Comparison of ENCODE assay signal across 1 cellular context in the genomic region with DNA sequence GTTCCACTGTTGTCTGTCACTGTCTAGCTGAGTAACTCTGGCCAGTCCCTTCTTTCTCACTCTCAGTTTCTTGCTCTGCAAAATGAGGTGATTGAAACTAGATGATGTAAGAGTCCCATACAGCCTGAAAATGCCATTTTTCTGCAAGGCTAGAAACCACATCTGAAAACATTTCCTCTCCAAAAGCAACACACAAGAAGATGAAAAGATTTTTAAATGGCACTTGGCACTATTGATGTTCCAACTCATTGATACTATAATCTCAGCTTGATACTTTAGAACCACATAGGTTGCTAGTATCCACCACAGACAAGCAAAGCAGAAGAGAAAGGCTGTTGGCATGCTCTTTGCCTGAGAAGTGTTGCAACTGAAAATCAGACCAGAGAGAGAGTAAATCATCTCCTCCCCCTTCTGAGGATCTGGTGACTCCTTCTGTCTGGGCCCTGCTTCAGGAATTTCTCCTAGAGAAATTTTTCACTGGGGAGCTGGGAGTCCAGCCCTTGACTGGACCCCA.
A peak's percentile ranks its signal among the peaks of the same experiment; 100 is the strongest.
TF ChIP-seq lines count a peak whose summit lies in the region.

No MANE protein-coding gene starts in this region.

TF ChIP-seq in GM12878, 131 proteins besides CTCF, POLR2A, EP300 and RAD21 (continued from another document and continues in another):
- TF ChIP-seq, protein P1, sequence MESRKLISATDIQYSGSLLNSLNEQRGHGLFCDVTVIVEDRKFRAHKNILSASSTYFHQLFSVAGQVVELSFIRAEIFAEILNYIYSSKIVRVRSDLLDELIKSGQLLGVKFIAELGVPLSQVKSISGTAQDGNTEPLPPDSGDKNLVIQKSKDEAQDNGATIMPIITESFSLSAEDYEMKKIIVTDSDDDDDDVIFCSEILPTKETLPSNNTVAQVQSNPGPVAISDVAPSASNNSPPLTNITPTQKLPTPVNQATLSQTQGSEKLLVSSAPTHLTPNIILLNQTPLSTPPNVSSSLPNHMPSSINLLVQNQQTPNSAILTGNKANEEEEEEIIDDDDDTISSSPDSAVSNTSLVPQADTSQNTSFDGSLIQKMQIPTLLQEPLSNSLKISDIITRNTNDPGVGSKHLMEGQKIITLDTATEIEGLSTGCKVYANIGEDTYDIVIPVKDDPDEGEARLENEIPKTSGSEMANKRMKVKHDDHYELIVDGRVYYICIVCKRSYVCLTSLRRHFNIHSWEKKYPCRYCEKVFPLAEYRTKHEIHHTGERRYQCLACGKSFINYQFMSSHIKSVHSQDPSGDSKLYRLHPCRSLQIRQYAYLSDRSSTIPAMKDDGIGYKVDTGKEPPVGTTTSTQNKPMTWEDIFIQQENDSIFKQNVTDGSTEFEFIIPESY (IDR thresholded peaks at IDR 0.05): no peak
- TF ChIP-seq, protein P2, sequence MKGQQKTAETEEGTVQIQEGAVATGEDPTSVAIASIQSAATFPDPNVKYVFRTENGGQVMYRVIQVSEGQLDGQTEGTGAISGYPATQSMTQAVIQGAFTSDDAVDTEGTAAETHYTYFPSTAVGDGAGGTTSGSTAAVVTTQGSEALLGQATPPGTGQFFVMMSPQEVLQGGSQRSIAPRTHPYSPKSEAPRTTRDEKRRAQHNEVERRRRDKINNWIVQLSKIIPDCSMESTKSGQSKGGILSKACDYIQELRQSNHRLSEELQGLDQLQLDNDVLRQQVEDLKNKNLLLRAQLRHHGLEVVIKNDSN (IDR thresholded peaks at IDR 0.05; ENCODE audit: borderline replicate concordance, extremely low read length, insufficient read depth, low read depth, low read length): no peak
- TF ChIP-seq, protein P3, sequence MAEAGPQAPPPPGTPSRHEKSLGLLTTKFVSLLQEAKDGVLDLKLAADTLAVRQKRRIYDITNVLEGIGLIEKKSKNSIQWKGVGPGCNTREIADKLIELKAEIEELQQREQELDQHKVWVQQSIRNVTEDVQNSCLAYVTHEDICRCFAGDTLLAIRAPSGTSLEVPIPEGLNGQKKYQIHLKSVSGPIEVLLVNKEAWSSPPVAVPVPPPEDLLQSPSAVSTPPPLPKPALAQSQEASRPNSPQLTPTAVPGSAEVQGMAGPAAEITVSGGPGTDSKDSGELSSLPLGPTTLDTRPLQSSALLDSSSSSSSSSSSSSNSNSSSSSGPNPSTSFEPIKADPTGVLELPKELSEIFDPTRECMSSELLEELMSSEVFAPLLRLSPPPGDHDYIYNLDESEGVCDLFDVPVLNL (IDR thresholded peaks at IDR 0.05; ENCODE audit: low read depth, low read length): no peak
- TF ChIP-seq TAF1 (IDR thresholded peaks at IDR 0.05; ENCODE audit: borderline replicate concordance, low read depth, low read length) (no peak), SIN3A (IDR thresholded peaks at IDR 0.05; ENCODE audit: low read depth, low read length) (no peak), ZNF384 (IDR thresholded peaks at IDR 0.05; ENCODE audit: borderline replicate concordance, low read depth, low read length) (no peak), ATF7 (IDR thresholded peaks at IDR 0.05; ENCODE audit: low read depth) (peak; percentile 86), WRNIP1 (IDR thresholded peaks at IDR 0.05; ENCODE audit: borderline replicate concordance, low read depth, low read length) (no peak), SUZ12 (IDR thresholded peaks at IDR 0.05; ENCODE audit: unreplicated experiment) (no peak), SIX5 (IDR thresholded peaks at IDR 0.05; ENCODE audit: low read depth, low read length, severe bottlenecking) (no peak), EED (IDR thresholded peaks at IDR 0.05; ENCODE audit: low read depth) (no peak), RAD51 (IDR thresholded peaks at IDR 0.05) (no peak), HDAC2 (IDR thresholded peaks at IDR 0.05) (no peak), TARDBP (IDR thresholded peaks at IDR 0.05; ENCODE audit: borderline replicate concordance) (no peak), POLR2AphosphoS5 (IDR thresholded peaks at IDR 0.05; ENCODE audit: low read length) (no peak), SMAD1 (IDR thresholded peaks at IDR 0.05; ENCODE audit: low read depth, partially characterized antibody) (no peak), BCL11A (IDR thresholded peaks at IDR 0.05; ENCODE audit: low read depth, low read length) (0 out of 2 replicates have a peak, but pooled peaks have one; percentile 13), MEF2A (IDR thresholded peaks at IDR 0.05; ENCODE audit: insufficient read depth, low read depth, low read length) (no peak), NFYA (IDR thresholded peaks at IDR 0.05; ENCODE audit: borderline replicate concordance, low read depth, low read length) (no peak), IKZF2 (IDR thresholded peaks at IDR 0.05) (peak; percentile 70 to 81; a peak in 3 of 4 replicates), MTA2 (IDR thresholded peaks at IDR 0.05; ENCODE audit: low read depth) (peak; percentile 65), CBX3 (IDR thresholded peaks at IDR 0.05; ENCODE audit: borderline replicate concordance, low read depth) (no peak), POU2F2 (IDR thresholded peaks at IDR 0.05; ENCODE audit: borderline replicate concordance, low read depth, low read length) (no peak), FOXM1 (IDR thresholded peaks at IDR 0.05; ENCODE audit: low read depth, low read length) (no peak), RFX5 (IDR thresholded peaks at IDR 0.05; ENCODE audit: low read depth, low read length) (no peak), GABPA (IDR thresholded peaks at IDR 0.05; ENCODE audit: low read depth) (no peak), BMI1 (IDR thresholded peaks at IDR 0.05; ENCODE audit: borderline replicate concordance) (no peak), PAX8 (IDR thresholded peaks at IDR 0.05) (no peak), KAT2A (conservative IDR thresholded peaks at IDR 0.05; ENCODE audit: control insufficient read depth, low read depth, low read length) (no peak), CREM (IDR thresholded peaks at IDR 0.05; ENCODE audit: low read depth) (no peak), SREBF1 (IDR thresholded peaks at IDR 0.05; ENCODE audit: low read length) (no peak), EZH2 (IDR thresholded peaks at IDR 0.05; ENCODE audit: borderline replicate concordance, control insufficient read depth, low read depth, low read length) (no peak), KDM1A (IDR thresholded peaks at IDR 0.05; ENCODE audit: borderline replicate concordance) (no peak), BHLHE40 (IDR thresholded peaks at IDR 0.05; ENCODE audit: borderline replicate concordance in 1 of 2, low read depth in 2 of 2, low read length in 1 of 2) (peak in 1 of 2 experiments; percentile 19; a peak in 1 of 4 replicates), SUPT20H (IDR thresholded peaks at IDR 0.05; ENCODE audit: borderline replicate concordance, control insufficient read depth, low read depth, low read length) (no peak), MTA3 (IDR thresholded peaks at IDR 0.05; ENCODE audit: borderline replicate concordance, low read length) (no peak), IRF4 (IDR thresholded peaks at IDR 0.05; ENCODE audit: low read depth, low read length) (no peak), BACH1 (IDR thresholded peaks at IDR 0.05; ENCODE audit: borderline replicate concordance) (no peak), MYB (IDR thresholded peaks at IDR 0.05; ENCODE audit: borderline replicate concordance, low read depth, low read length) (no peak), ZNF207 (IDR thresholded peaks at IDR 0.05; ENCODE audit: borderline replicate concordance) (no peak), ASH2L (IDR thresholded peaks at IDR 0.05; ENCODE audit: borderline replicate concordance, low read depth) (no peak), RBBP5 (conservative IDR thresholded peaks at IDR 0.05) (no peak), CHD2 (IDR thresholded peaks at IDR 0.05; ENCODE audit: borderline replicate concordance, low read depth, low read length) (no peak), TCF3 (IDR thresholded peaks at IDR 0.05; ENCODE audit: borderline replicate concordance, insufficient read depth, low read depth, low read length) (no peak), ZZZ3 (IDR thresholded peaks at IDR 0.05; ENCODE audit: control insufficient read depth, insufficient read length, low read depth) (no peak)
- TF ChIP-seq, protein P4, sequence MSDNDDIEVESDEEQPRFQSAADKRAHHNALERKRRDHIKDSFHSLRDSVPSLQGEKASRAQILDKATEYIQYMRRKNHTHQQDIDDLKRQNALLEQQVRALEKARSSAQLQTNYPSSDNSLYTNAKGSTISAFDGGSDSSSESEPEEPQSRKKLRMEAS (IDR thresholded peaks at IDR 0.05; ENCODE audit: low read depth, low read length): no peak
- TF ChIP-seq, protein P5, sequence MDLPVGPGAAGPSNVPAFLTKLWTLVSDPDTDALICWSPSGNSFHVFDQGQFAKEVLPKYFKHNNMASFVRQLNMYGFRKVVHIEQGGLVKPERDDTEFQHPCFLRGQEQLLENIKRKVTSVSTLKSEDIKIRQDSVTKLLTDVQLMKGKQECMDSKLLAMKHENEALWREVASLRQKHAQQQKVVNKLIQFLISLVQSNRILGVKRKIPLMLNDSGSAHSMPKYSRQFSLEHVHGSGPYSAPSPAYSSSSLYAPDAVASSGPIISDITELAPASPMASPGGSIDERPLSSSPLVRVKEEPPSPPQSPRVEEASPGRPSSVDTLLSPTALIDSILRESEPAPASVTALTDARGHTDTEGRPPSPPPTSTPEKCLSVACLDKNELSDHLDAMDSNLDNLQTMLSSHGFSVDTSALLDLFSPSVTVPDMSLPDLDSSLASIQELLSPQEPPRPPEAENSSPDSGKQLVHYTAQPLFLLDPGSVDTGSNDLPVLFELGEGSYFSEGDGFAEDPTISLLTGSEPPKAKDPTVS (IDR thresholded peaks at IDR 0.05; ENCODE audit: low read depth, low read length): no peak
- TF ChIP-seq, protein P6, sequence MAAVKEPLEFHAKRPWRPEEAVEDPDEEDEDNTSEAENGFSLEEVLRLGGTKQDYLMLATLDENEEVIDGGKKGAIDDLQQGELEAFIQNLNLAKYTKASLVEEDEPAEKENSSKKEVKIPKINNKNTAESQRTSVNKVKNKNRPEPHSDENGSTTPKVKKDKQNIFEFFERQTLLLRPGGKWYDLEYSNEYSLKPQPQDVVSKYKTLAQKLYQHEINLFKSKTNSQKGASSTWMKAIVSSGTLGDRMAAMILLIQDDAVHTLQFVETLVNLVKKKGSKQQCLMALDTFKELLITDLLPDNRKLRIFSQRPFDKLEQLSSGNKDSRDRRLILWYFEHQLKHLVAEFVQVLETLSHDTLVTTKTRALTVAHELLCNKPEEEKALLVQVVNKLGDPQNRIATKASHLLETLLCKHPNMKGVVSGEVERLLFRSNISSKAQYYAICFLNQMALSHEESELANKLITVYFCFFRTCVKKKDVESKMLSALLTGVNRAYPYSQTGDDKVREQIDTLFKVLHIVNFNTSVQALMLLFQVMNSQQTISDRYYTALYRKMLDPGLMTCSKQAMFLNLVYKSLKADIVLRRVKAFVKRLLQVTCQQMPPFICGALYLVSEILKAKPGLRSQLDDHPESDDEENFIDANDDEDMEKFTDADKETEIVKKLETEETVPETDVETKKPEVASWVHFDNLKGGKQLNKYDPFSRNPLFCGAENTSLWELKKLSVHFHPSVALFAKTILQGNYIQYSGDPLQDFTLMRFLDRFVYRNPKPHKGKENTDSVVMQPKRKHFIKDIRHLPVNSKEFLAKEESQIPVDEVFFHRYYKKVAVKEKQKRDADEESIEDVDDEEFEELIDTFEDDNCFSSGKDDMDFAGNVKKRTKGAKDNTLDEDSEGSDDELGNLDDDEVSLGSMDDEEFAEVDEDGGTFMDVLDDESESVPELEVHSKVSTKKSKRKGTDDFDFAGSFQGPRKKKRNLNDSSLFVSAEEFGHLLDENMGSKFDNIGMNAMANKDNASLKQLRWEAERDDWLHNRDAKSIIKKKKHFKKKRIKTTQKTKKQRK (IDR thresholded peaks at IDR 0.05; ENCODE audit: low read depth, low read length): no peak
- TF ChIP-seq, protein P7, sequence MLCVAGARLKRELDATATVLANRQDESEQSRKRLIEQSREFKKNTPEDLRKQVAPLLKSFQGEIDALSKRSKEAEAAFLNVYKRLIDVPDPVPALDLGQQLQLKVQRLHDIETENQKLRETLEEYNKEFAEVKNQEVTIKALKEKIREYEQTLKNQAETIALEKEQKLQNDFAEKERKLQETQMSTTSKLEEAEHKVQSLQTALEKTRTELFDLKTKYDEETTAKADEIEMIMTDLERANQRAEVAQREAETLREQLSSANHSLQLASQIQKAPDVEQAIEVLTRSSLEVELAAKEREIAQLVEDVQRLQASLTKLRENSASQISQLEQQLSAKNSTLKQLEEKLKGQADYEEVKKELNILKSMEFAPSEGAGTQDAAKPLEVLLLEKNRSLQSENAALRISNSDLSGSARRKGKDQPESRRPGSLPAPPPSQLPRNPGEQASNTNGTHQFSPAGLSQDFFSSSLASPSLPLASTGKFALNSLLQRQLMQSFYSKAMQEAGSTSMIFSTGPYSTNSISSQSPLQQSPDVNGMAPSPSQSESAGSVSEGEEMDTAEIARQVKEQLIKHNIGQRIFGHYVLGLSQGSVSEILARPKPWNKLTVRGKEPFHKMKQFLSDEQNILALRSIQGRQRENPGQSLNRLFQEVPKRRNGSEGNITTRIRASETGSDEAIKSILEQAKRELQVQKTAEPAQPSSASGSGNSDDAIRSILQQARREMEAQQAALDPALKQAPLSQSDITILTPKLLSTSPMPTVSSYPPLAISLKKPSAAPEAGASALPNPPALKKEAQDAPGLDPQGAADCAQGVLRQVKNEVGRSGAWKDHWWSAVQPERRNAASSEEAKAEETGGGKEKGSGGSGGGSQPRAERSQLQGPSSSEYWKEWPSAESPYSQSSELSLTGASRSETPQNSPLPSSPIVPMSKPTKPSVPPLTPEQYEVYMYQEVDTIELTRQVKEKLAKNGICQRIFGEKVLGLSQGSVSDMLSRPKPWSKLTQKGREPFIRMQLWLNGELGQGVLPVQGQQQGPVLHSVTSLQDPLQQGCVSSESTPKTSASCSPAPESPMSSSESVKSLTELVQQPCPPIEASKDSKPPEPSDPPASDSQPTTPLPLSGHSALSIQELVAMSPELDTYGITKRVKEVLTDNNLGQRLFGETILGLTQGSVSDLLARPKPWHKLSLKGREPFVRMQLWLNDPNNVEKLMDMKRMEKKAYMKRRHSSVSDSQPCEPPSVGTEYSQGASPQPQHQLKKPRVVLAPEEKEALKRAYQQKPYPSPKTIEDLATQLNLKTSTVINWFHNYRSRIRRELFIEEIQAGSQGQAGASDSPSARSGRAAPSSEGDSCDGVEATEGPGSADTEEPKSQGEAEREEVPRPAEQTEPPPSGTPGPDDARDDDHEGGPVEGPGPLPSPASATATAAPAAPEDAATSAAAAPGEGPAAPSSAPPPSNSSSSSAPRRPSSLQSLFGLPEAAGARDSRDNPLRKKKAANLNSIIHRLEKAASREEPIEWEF (IDR thresholded peaks at IDR 0.05; ENCODE audit: insufficient replicate concordance, low read depth, low read length): peak; percentile 55
- TF ChIP-seq, protein P8, sequence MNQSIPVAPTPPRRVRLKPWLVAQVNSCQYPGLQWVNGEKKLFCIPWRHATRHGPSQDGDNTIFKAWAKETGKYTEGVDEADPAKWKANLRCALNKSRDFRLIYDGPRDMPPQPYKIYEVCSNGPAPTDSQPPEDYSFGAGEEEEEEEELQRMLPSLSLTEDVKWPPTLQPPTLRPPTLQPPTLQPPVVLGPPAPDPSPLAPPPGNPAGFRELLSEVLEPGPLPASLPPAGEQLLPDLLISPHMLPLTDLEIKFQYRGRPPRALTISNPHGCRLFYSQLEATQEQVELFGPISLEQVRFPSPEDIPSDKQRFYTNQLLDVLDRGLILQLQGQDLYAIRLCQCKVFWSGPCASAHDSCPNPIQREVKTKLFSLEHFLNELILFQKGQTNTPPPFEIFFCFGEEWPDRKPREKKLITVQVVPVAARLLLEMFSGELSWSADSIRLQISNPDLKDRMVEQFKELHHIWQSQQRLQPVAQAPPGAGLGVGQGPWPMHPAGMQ (IDR thresholded peaks at IDR 0.05; ENCODE audit: borderline replicate concordance): no peak
